9 cellular contexts compared by ENCODE assay signal in the genomic region with DNA sequence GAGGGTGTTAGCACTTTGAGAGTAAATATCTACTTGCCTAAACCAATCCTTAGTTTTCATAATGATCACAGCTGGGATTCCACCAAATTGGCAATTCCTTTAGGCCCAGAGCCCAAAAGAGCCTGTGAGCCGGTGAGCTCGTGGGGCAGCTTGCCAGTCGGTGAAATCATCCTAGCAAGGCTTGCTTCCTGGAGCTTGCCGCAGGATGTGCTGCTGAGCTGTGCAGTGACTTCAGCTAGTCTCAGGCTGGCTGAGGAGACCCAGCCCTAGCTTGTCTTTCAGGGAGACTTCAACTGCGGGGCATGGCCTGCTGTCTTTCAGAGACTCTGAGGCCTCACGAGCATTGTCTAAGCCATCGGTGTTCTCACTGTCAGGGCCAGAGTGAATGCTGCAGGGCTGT.
DNase-seq lines count a peak whose midpoint lies in the region; ATAC-seq, FAIRE-seq and TF ChIP-seq lines count a peak whose summit lies in the region.
"Had no signal": no experiment of that assay in that cellular context is flagged by ENCODE, and none has a peak within 500 bp of the region (broad histone marks: within the 10 kb centered on the region; RNA-seq: fewer than 3 reads in every experiment).

No MANE protein-coding gene starts in this region.

- H3K27me3 ChIP-seq in liver (ENCODE audit: control insufficient read depth in 4 of 4, insufficient read depth in 4 of 4, low read length in 3 of 4) (no peaks in the 10 kb centered on the region), HepG2 (ENCODE audit: control insufficient read depth in 1 of 2, insufficient read depth in 2 of 2, low read length in 2 of 2) (no peaks in the 10 kb centered on the region), endodermal cell (ENCODE audit: control insufficient read depth, insufficient read depth, low read length, poor library complexity, severe bottlenecking) (no peaks in the 10 kb centered on the region), uterus (no peaks in the 10 kb centered on the region)

- POLR2A ChIA-PET in HepG2 (lab: Yijun Ruan, JAX): no interaction called here

- intact Hi-C loops in HepG2 (cut with micrococcal nuclease; ENCODE audit: unreplicated experiment): no loop called here
- intact Hi-C loops in uterus (cut with DNase I; ENCODE audit: low total_unique reads): loop anchor here (10.0 kb wide), 1 partner anchor 67 kb away; no protein-coding TSS in a partner anchor

- H3K4me3 Mint-ChIP-seq in endodermal cell: no peak overlapping the region

- H3K4me1 Mint-ChIP-seq in endodermal cell: no peaks in the 10 kb centered on the region

- no peak overlapping the region for H3K4me2 ChIP-seq in HepG2 (ENCODE audit: low read depth, low read length)

- H3K36me3 Mint-ChIP-seq in endodermal cell (ENCODE audit: low read depth): peaks cover 45% of the 10 kb centered on the region

- no TSS peak for BruUV-seq in HepG2 (replicated peaks; lab: Mats Ljungman, UMichigan)

- no peaks in the 10 kb centered on the region for H3K4me1 ChIP-seq in liver (ENCODE audit: control insufficient read depth in 4 of 4, insufficient read depth in 4 of 4, low read length in 3 of 4)
- H3K4me1 ChIP-seq in HepG2 (ENCODE audit: insufficient read depth, low read length): no peaks in the 10 kb centered on the region
- H3K4me1 ChIP-seq in endodermal cell (ENCODE audit: control insufficient read depth, insufficient read depth, low read length): no peaks in the 10 kb centered on the region
- peaks cover 0 to 5% of the 10 kb centered on the region in 2 donors for H3K4me1 ChIP-seq in uterus

- peak; percentile 24 to 28 for TF ChIP-seq RAD21 in liver (IDR thresholded peaks at IDR 0.05)
- TF ChIP-seq RAD21 in HepG2 (CRISPR knock-in tag; IDR thresholded peaks at IDR 0.05): no peak

- no peak overlapping the region for H3K9ac ChIP-seq in liver (ENCODE audit: low read depth in 1 of 2, low read length in 2 of 2)
- H3K9ac ChIP-seq in HepG2 (ENCODE audit: insufficient read depth, low read depth, low read length): no peak overlapping the region
- H3K9ac ChIP-seq in endodermal cell (ENCODE audit: extremely low read depth, low read length, poor library complexity, severe bottlenecking): no peak overlapping the region

- peak; percentile 5 for TF ChIP-seq CTCF in liver (IDR thresholded peaks at IDR 0.05; ENCODE audit: low read depth, low read length, missing input control)
- no peak for TF ChIP-seq CTCF in HepG2 (CRISPR knock-in tag; IDR thresholded peaks at IDR 0.05)
- TF ChIP-seq CTCF in endodermal cell (conservative IDR thresholded peaks at IDR 0.05): no peak
- peak; percentile 14 to 72 (median 53) for TF ChIP-seq CTCF in uterus (IDR thresholded peaks at IDR 0.05)

- no peaks in the 10 kb centered on the region for H3K27me3 Mint-ChIP-seq in endodermal cell (ENCODE audit: insufficient read depth)

- H3K9me3 ChIP-seq in liver (ENCODE audit: control insufficient read depth in 4 of 4, low read length in 3 of 4): no peaks in the 10 kb centered on the region
- H3K9me3 ChIP-seq in HepG2 (ENCODE audit: low read length): no peaks in the 10 kb centered on the region
- peaks cover 12% of the 10 kb centered on the region for H3K9me3 ChIP-seq in endodermal cell (ENCODE audit: control insufficient read depth, low read length)
- no peaks in the 10 kb centered on the region for H3K9me3 ChIP-seq in uterus

- no peak for TF ChIP-seq EP300 in HepG2 (IDR thresholded peaks at IDR 0.05; ENCODE audit: low read depth in 2 of 2, low read length in 2 of 2)
- no peak for TF ChIP-seq EP300 in HepG2 (CRISPR knock-in tag; IDR thresholded peaks at IDR 0.05; ENCODE audit: borderline replicate concordance)

- H3K79me2 ChIP-seq in HepG2 (ENCODE audit: insufficient read depth, low read length): no peaks in the 10 kb centered on the region

- 75% methylated on average over 7 of the region's 7 CpGs for WGBS in liver
- WGBS in HepG2 (ENCODE audit: low lambda C conversion rate): 100% methylated on average over 3 of the region's 7 CpGs
- 95 to 98% methylated on average over 7 of the region's 7 CpGs for WGBS in endodermal cell (ENCODE audit: insufficient coverage in 1 of 2, insufficient read length in 1 of 2), 2 experiments

- DNase-seq in HepG2 (ENCODE audit: low spot score) (no peak), endodermal cell (no peak), midbrain (lab: John Stamatoyannopoulos, UW) (peak; percentile 47), uterus (peak; percentile 93 to 94), HUDEP-2 (lab: John Stamatoyannopoulos, UW; ENCODE audit: unreplicated experiment in 76 of 76) (no peak)
- no peak for DNase-seq in activated naive CD4-positive, alpha-beta T cell treated with Interleukin-2 at 50 U/mL for 16 hours
- DNase-seq: NCI-H510A had no signal

- peaks cover 9% of the 10 kb centered on the region for H3K9me3 Mint-ChIP-seq in endodermal cell

- TF ChIP-seq POLR2A in HepG2 (IDR thresholded peaks at IDR 0.05; ENCODE audit: insufficient read depth in 1 of 2, low read depth in 2 of 2, low read length in 2 of 2): no peak
- TF ChIP-seq POLR2A in uterus (IDR thresholded peaks at IDR 0.05): no peak

- CTCF ChIA-PET in HepG2 (lab: Yijun Ruan, JAX; ENCODE audit: low intra/inter-chr PET ratio, low total read pairs): no interaction called here

- in situ Hi-C loops in HepG2 (cut with HindIII; ENCODE audit: extremely low pct_ligation_motif_present, low pct_unique_long_range_greater_than_20kb): no loop called here

- ATAC-seq in HepG2 (no peak; the same call in 2 of the 3 replicates), GM19455 (IDR thresholded peaks at IDR 0.05; ENCODE audit: unreplicated experiment) (no peak)

- H3K36me3 ChIP-seq in liver (ENCODE audit: control insufficient read depth in 4 of 4, insufficient read depth in 3 of 4, low read depth in 1 of 4, low read length in 3 of 4) (peaks cover 0 to 14% (median 5%) of the 10 kb centered on the region in 4 donors), HepG2 (replicated peaks in 1 of 2; ENCODE audit: control insufficient read depth in 1 of 2, insufficient read depth in 2 of 2, low read length in 2 of 2) (peaks cover 19 to 60% of the 10 kb centered on the region in 2 experiments; a peak in 4 of 5 replicates), endodermal cell (ENCODE audit: control insufficient read depth, insufficient read depth, low read length) (peaks cover 38% of the 10 kb centered on the region), uterus (no peaks in the 10 kb centered on the region)

- no peak overlapping the region for H3K27ac ChIP-seq in liver (ENCODE audit: low read depth in 1 of 2, low read length in 2 of 2)
- no peak overlapping the region for H3K27ac ChIP-seq in HepG2 (ENCODE audit: extremely low read length, insufficient read depth, low read length)
- no peak overlapping the region for H3K27ac ChIP-seq in endodermal cell (ENCODE audit: low read depth, low read length)
- peak overlapping the region; percentile 67 to 74 for H3K27ac ChIP-seq in uterus

- H4K20me1 ChIP-seq in HepG2 (ENCODE audit: insufficient read depth, low read length): no peaks in the 10 kb centered on the region

- no peak for FAIRE-seq in HepG2 (lab: Jason Lieb, UNC)

- peak overlapping the region; percentile 4 for H3K27ac Mint-ChIP-seq in endodermal cell

- H3K4me3 ChIP-seq in liver (ENCODE audit: low read depth in 1 of 3, low read length in 3 of 3) (no peak overlapping the region), HepG2 (replicated peaks in 1 of 3; ENCODE audit: insufficient read depth in 1 of 3, low read depth in 2 of 3, low read length in 3 of 3) (no peak overlapping the region), endodermal cell (ENCODE audit: low read length) (no peak overlapping the region), uterus (no peak overlapping the region)

- H2AFZ ChIP-seq in HepG2 (ENCODE audit: low read length): no peak overlapping the region

TF ChIP-seq in liver, 16 proteins besides CTCF, POLR2A, EP300 and RAD21:
- TF ChIP-seq HNF4G (IDR thresholded peaks at IDR 0.05) (no peak), JUND (IDR thresholded peaks at IDR 0.05) (no peak), YY1 (IDR thresholded peaks at IDR 0.05) (no peak), TAF1 (conservative IDR thresholded peaks at IDR 0.05) (no peak), SP1 (IDR thresholded peaks at IDR 0.05) (no peak)
- TF ChIP-seq, protein P1, sequence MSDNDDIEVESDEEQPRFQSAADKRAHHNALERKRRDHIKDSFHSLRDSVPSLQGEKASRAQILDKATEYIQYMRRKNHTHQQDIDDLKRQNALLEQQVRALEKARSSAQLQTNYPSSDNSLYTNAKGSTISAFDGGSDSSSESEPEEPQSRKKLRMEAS (IDR thresholded peaks at IDR 0.05): no peak
TF ChIP-seq in liver: peak in this region for 0.

TF ChIP-seq in HepG2, 621 proteins besides CTCF, POLR2A, EP300 and RAD21 (continues in another document):
- TF ChIP-seq ATF1 (CRISPR knock-in tag; IDR thresholded peaks at IDR 0.05) (no peak), HMG20B (CRISPR knock-in tag; conservative IDR thresholded peaks at IDR 0.05) (no peak), ZIK1 (CRISPR knock-in tag; IDR thresholded peaks at IDR 0.05; ENCODE audit: borderline replicate concordance, low read depth) (no peak), ZNF101 (CRISPR knock-in tag; IDR thresholded peaks at IDR 0.05; ENCODE audit: borderline replicate concordance, low read depth) (no peak), ZNF260 (CRISPR knock-in tag; IDR thresholded peaks at IDR 0.05; ENCODE audit: borderline replicate concordance, low read depth) (no peak), ZNF784 (CRISPR knock-in tag; IDR thresholded peaks at IDR 0.05; ENCODE audit: borderline replicate concordance) (no peak), ARNTL (CRISPR knock-in tag; IDR thresholded peaks at IDR 0.05) (no peak), ZFY (CRISPR knock-in tag; IDR thresholded peaks at IDR 0.05) (no peak)
- TF ChIP-seq, protein P2, sequence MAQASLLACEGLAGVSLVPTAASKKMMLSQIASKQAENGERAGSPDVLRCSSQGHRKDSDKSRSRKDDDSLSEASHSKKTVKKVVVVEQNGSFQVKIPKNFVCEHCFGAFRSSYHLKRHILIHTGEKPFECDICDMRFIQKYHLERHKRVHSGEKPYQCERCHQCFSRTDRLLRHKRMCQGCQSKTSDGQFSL (CRISPR knock-in tag; IDR thresholded peaks at IDR 0.05): no peak

Comparison
In these comparisons a context has a peak if more than half of its experiments do, and no peak if none do; other contexts are left out.
1. CTCF ChIP-seq: peak in liver (single experiment) and uterus (4 of 4); none in HepG2 (single experiment) and endodermal cell (single experiment).
2. H3K27ac ChIP-seq: peak in uterus (2 of 2); none in liver (0 of 2), HepG2 (single experiment) and endodermal cell (single experiment).
3. DNase-seq: peak in midbrain (single experiment) and uterus (2 of 2); none in HepG2 (single experiment), endodermal cell (single experiment), HUDEP-2 (0 of 76) and activated naive CD4-positive, alpha-beta T cell treated with Interleukin-2 at 50 U/mL for 16 hours (single experiment).